In the genomic region with DNA sequence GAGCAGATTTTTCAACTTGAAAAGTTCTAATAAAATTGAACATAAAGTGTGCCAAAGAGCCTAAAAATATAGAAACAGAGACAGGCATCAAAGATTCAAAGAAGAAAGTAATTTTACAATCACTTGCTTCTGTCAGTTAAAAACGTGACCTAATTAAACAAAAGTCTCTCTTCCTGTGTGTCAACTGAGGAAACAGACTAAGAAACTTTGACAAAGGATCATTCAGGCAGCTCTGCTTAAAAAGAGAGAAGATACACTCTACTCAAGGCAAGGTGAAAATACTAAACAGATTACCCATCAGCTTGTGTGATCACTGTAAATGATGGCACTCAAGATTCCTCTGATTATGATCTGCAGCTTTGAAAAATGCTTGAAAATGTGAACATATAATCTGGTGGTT, we compare ENCODE assay signal across 18 cellular contexts. TPM values are rescaled to one million over a fixed set of nuclear protein-coding genes. Genes with fewer than 3 reads are reported as not detected.
DNase-seq lines count a peak whose midpoint lies in the region; ATAC-seq and TF ChIP-seq lines count a peak whose summit lies in the region.
"Had no signal": no experiment of that assay in that cellular context is flagged by ENCODE, and none has a peak within 500 bp of the region (broad histone marks: within the 10 kb centered on the region; RNA-seq: fewer than 3 reads in every experiment).

No MANE protein-coding gene starts in this region.

- in situ Hi-C loops in ACHN (cut with HindIII; ENCODE audit: low pct_ligation_motif_present, low pct_unique_long_range_greater_than_20kb, low sequenced_read_pairs) = no loop called here

- peaks cover 7% of the 10 kb centered on the region for H3F3A ChIP-seq in neural progenitor cell (ENCODE audit: low read depth)

- DNase-seq in activated CD4-positive, alpha-beta T cell treated with anti-CD3 and anti-CD28 coated beads for 36 hours = no peak
- no peak for DNase-seq in activated CD4-positive, alpha-beta T cell treated with anti-CD3 and anti-CD28 coated beads, Interleukin-2, amount 50 U/mL, for 48 hours
- DNase-seq in activated naive CD8-positive, alpha-beta T cell treated with anti-CD3 and anti-CD28 coated beads for 36 hours = no peak
- DNase-seq in neural progenitor cell (ENCODE audit: low spot score) (no peak), iPS-NIHi11 (ENCODE audit: low spot score) (no peak), ACHN (no peak)
- DNase-seq: cerebellar nuclear complex, foreskin fibroblast, Karpas-422, posterior cingulate gyrus, small intestine, upper lobe of left lung had no signal

- no peak overlapping the region for H3K4me3 Mint-ChIP-seq in activated CD4-positive, alpha-beta T cell treated with anti-CD3 and anti-CD28 coated beads for 36 hours
- H3K4me3 Mint-ChIP-seq in IgD-negative memory B cell (no peak overlapping the region), neural progenitor cell (no peak overlapping the region)
- no peak overlapping the region for H3K4me3 Mint-ChIP-seq in activated naive CD8-positive, alpha-beta T cell treated with anti-CD3 and anti-CD28 coated beads for 36 hours
- H3K4me3 Mint-ChIP-seq: CD14-positive monocyte had no signal

- H4K20me1 ChIP-seq in neural progenitor cell (ENCODE audit: low read depth) = no peaks in the 10 kb centered on the region

- no peaks in the 10 kb centered on the region for H3K9me3 Mint-ChIP-seq in activated CD4-positive, alpha-beta T cell treated with anti-CD3 and anti-CD28 coated beads for 36 hours (ENCODE audit: low read depth)
- H3K9me3 Mint-ChIP-seq in IgD-negative memory B cell (no peaks in the 10 kb centered on the region), neural progenitor cell (no peaks in the 10 kb centered on the region)
- H3K9me3 Mint-ChIP-seq in activated naive CD8-positive, alpha-beta T cell treated with anti-CD3 and anti-CD28 coated beads for 36 hours = no peaks in the 10 kb centered on the region
- H3K9me3 Mint-ChIP-seq: CD14-positive monocyte had no signal

- no peaks in the 10 kb centered on the region for H3K27me3 ChIP-seq in neural progenitor cell
- H3K27me3 ChIP-seq: upper lobe of left lung had no signal

- peaks cover 6% of the 10 kb centered on the region for H3K4me1 ChIP-seq in neural progenitor cell

- no peak for TF ChIP-seq CTCF in neural progenitor cell (IDR thresholded peaks at IDR 0.05)

- no peak overlapping the region for H3K9ac ChIP-seq in neural progenitor cell

- no peaks in the 10 kb centered on the region for H3K36me3 ChIP-seq in neural progenitor cell

- H3K27me3 Mint-ChIP-seq in activated CD4-positive, alpha-beta T cell treated with anti-CD3 and anti-CD28 coated beads for 36 hours = no peaks in the 10 kb centered on the region
- H3K27me3 Mint-ChIP-seq in IgD-negative memory B cell (no peaks in the 10 kb centered on the region), neural progenitor cell (ENCODE audit: insufficient read depth, low read depth) (no peaks in the 10 kb centered on the region)
- H3K27me3 Mint-ChIP-seq in activated naive CD8-positive, alpha-beta T cell treated with anti-CD3 and anti-CD28 coated beads for 36 hours = no peaks in the 10 kb centered on the region

- CTCF ChIA-PET in activated CD4-positive, alpha-beta T cell treated with anti-CD3 and anti-CD28 coated beads for 36 hours (lab: Charles Lee) = no interaction called here

- no peaks in the 10 kb centered on the region for H3K79me2 ChIP-seq in neural progenitor cell (ENCODE audit: low read depth)

- H3K4me3 ChIP-seq in neural progenitor cell = no peak overlapping the region
- H3K4me3 ChIP-seq: upper lobe of left lung had no signal

- H3K4me2 ChIP-seq in neural progenitor cell = no peak overlapping the region

- POLR2A ChIA-PET in activated CD4-positive, alpha-beta T cell treated with anti-CD3 and anti-CD28 coated beads for 36 hours (lab: Charles Lee) = no interaction called here

- H3K4me1 Mint-ChIP-seq in activated CD4-positive, alpha-beta T cell treated with anti-CD3 and anti-CD28 coated beads for 36 hours = peaks cover 39% of the 10 kb centered on the region
- peaks cover 6 to 17% (median 13%) of the 10 kb centered on the region in 3 donors for H3K4me1 Mint-ChIP-seq in IgD-negative memory B cell
- peaks cover 30% of the 10 kb centered on the region for H3K4me1 Mint-ChIP-seq in activated naive CD8-positive, alpha-beta T cell treated with anti-CD3 and anti-CD28 coated beads for 36 hours
- no peaks in the 10 kb centered on the region for H3K4me1 Mint-ChIP-seq in neural progenitor cell

- peak overlapping the region; percentile 16 for H3K27ac ChIP-seq in neural progenitor cell
- H3K27ac ChIP-seq: 22Rv1, upper lobe of left lung, VCaP had no signal

- peak overlapping the region; percentile 65 for H3K27ac Mint-ChIP-seq in activated CD4-positive, alpha-beta T cell treated with anti-CD3 and anti-CD28 coated beads for 36 hours
- H3K27ac Mint-ChIP-seq in IgD-negative memory B cell (peak overlapping the region in 2 of 3 donors; percentile 41 to 74), neural progenitor cell (no peak overlapping the region)
- peak overlapping the region; percentile 53 for H3K27ac Mint-ChIP-seq in activated naive CD8-positive, alpha-beta T cell treated with anti-CD3 and anti-CD28 coated beads for 36 hours

- peaks cover 6% of the 10 kb centered on the region for H3K36me3 Mint-ChIP-seq in activated CD4-positive, alpha-beta T cell treated with anti-CD3 and anti-CD28 coated beads for 36 hours (ENCODE audit: low read depth)
- no peaks in the 10 kb centered on the region for H3K36me3 Mint-ChIP-seq in IgD-negative memory B cell
- peaks cover 11% of the 10 kb centered on the region for H3K36me3 Mint-ChIP-seq in activated naive CD8-positive, alpha-beta T cell treated with anti-CD3 and anti-CD28 coated beads for 36 hours
- no peaks in the 10 kb centered on the region for H3K36me3 Mint-ChIP-seq in neural progenitor cell

- intact Hi-C loops in activated CD4-positive, alpha-beta T cell treated with anti-CD3 and anti-CD28 coated beads for 36 hours (cut with DNase I, micrococcal nuclease) = loop anchor here in 1 of 2 experiments (10.0 kb wide), 1 partner anchor 738 kb away; no protein-coding TSS in a partner anchor

- no peak overlapping the region for H2AFZ ChIP-seq in neural progenitor cell (replicated peaks)

- no peaks in the 10 kb centered on the region for H3K9me3 ChIP-seq in neural progenitor cell (ENCODE audit: low read depth)
- H3K9me3 ChIP-seq: upper lobe of left lung had no signal

- ATAC-seq in activated CD4-positive, alpha-beta T cell treated with anti-CD3 and anti-CD28 coated beads for 36 hours = no peak
- ATAC-seq in HG03565 (IDR thresholded peaks at IDR 0.05; ENCODE audit: unreplicated experiment) = no peak
- ATAC-seq: left lobe of liver had no signal

RNA-seq across cellular contexts. Expression of a gene that starts 47.8 kb away (rescaled TPM):
- total RNA-seq in activated CD4-positive, alpha-beta T cell treated with anti-CD3 and anti-CD28 coated beads for 36 hours = 10 to 100 TPM; 66.1 to 67.3 TPM
- polyA plus RNA-seq in IgD-negative memory B cell = 48.2 TPM
- total RNA-seq in activated naive CD8-positive, alpha-beta T cell treated with anti-CD3 and anti-CD28 coated beads for 36 hours = 10 to 100 TPM; 69.0 TPM
- 46.8 and 53.4 TPM in 2 replicates for total RNA-seq in neural progenitor cell (ENCODE audit: low replicate concordance)
